Comparison of ENCODE assay signal across 12 cellular contexts in the genomic region with DNA sequence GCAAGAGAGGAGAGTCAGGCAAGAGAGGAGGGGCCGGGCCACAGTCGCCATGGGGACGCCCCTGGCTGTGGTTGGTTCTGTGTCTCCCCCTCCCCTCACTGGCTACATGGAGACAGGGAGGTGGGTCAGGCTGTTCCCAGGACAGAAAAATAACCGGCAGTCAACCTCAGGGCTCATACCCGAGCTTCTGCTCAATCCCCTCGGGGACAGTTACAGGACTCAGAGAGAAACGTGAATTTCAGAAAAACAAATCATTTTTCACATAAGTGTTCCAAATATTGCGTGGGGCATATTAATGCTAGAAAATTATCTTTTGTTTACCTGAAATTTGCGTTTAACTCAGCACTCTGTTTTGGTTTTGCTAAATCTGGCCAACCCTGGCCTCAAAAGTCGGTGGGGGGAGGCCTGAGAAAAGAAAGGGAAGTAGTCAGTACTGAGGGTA. TPM values are rescaled to one million over a fixed set of nuclear protein-coding genes. Genes with fewer than 3 reads are reported as not detected.
DNase-seq lines count a peak whose midpoint lies in the region; ATAC-seq, FAIRE-seq and TF ChIP-seq lines count a peak whose summit lies in the region.
"Had no signal": no experiment of that assay in that cellular context is flagged by ENCODE, and none has a peak within 500 bp of the region (broad histone marks: within the 10 kb centered on the region; RNA-seq: fewer than 3 reads in every experiment).

No MANE protein-coding gene starts in this region.

- CTCF ChIA-PET in MCF 10A (lab: Yijun Ruan, JAX): interaction anchor here (0.8 to 3.5 kb wide), 4 partner anchors 27 to 745 kb away, joined by 3 to 12 read pairs (median 4); no protein-coding TSS in a partner anchor

- peaks cover 29% of the 10 kb centered on the region for H3K4me1 Mint-ChIP-seq in MCF 10A (ENCODE audit: insufficient read depth, unreplicated experiment)

- TF ChIP-seq POLR2A in uterus (IDR thresholded peaks at IDR 0.05): peak; percentile 19 to 23

- ATAC-seq in left cardiac atrium (no peak), GM19397 (IDR thresholded peaks at IDR 0.05; ENCODE audit: unreplicated experiment) (no peak)
- ATAC-seq: right cardiac atrium had no signal

- H3K27me3 ChIP-seq in left ventricle myocardium inferior (ENCODE audit: low read depth) (no peaks in the 10 kb centered on the region), uterus (no peaks in the 10 kb centered on the region)

- intact Hi-C loops in left ventricle myocardium inferior (cut with micrococcal nuclease) (no loop called here), left cardiac atrium (cut with DNase I) (no loop called here), MCF 10A (cut with micrococcal nuclease) (no loop called here), uterus (cut with DNase I; ENCODE audit: low total_unique reads) (no loop called here)

- peak overlapping the region; percentile 94 for H3K27ac ChIP-seq in left ventricle myocardium inferior (replicated peaks)
- H3K27ac ChIP-seq in mesodermal cell (ENCODE audit: low read depth, low read length, severe bottlenecking): peak overlapping the region; percentile 76
- peak overlapping the region; percentile 87 for H3K27ac ChIP-seq in uterus

- H3K36me3 Mint-ChIP-seq in MCF 10A (ENCODE audit: insufficient read depth, unreplicated experiment): peaks cover 29% of the 10 kb centered on the region

- TSS peak; percentile 56 for BruUV-seq in MCF 10A (replicated peaks; lab: Mats Ljungman, UMichigan)

- TF ChIP-seq CTCF in left ventricle myocardium inferior (IDR thresholded peaks at IDR 0.05; ENCODE audit: borderline replicate concordance) (no peak), MCF 10A (IDR thresholded peaks at IDR 0.05; ENCODE audit: unreplicated experiment) (no peak), uterus (IDR thresholded peaks at IDR 0.05) (no peak)

- H3K4me1 ChIP-seq in left ventricle myocardium inferior (peaks cover 87% of the 10 kb centered on the region), mesodermal cell (ENCODE audit: control insufficient read depth, insufficient read depth, low read length, poor library complexity, severe bottlenecking) (peaks cover 37% of the 10 kb centered on the region), uterus (peaks cover 35 to 54% of the 10 kb centered on the region in 2 donors)

- no peak for DNase-seq in left ventricle myocardium inferior
- no peak for DNase-seq in left cardiac atrium
- DNase-seq in MCF 10A (ENCODE audit: unreplicated experiment): no peak
- DNase-seq in uterus: peak; percentile 73 to 88
- no peak for DNase-seq in frontal cortex (ENCODE audit: low spot score in 2 of 2)
- no peak for DNase-seq in effector CD4-positive, alpha-beta T cell
- DNase-seq: activated T-cell treated with anti-CD3 and anti-CD28 coated beads for 4 hours had no signal

- POLR2A ChIA-PET in MCF 10A (lab: Yijun Ruan, JAX): interaction anchor here (0.5 kb wide), 1 partner anchor 42 kb away, joined by 3 read pairs; no protein-coding TSS in a partner anchor

- no peak overlapping the region for H3K27ac Mint-ChIP-seq in MCF 10A (ENCODE audit: low read depth, unreplicated experiment)

- H3K36me3 ChIP-seq in left ventricle myocardium inferior (peaks cover 58% of the 10 kb centered on the region), mesodermal cell (ENCODE audit: control insufficient read depth, insufficient read depth, low read length) (peaks cover 32% of the 10 kb centered on the region), uterus (no peaks in the 10 kb centered on the region)

- H3K4me3 ChIP-seq in left ventricle myocardium inferior (no peak overlapping the region), mesodermal cell (ENCODE audit: extremely low read depth, insufficient read depth, low read length, poor library complexity, severe bottlenecking) (no peak overlapping the region), uterus (no peak overlapping the region)

- WGBS in mesodermal cell (ENCODE audit: insufficient coverage in 2 of 2), 2 experiments: 14 to 20% methylated on average over 7 to 8 of the region's 10 CpGs

- FAIRE-seq in frontal cortex (lab: Jason Lieb, UNC): no peak
- FAIRE-seq: H54 had no signal

- no peaks in the 10 kb centered on the region for H3K9me3 Mint-ChIP-seq in MCF 10A (ENCODE audit: unreplicated experiment)

- no peaks in the 10 kb centered on the region for H3K27me3 Mint-ChIP-seq in MCF 10A (ENCODE audit: insufficient read depth, unreplicated experiment)

- H3K9me3 ChIP-seq in left ventricle myocardium inferior (replicated peaks): no peaks in the 10 kb centered on the region
- no peaks in the 10 kb centered on the region for H3K9me3 ChIP-seq in mesodermal cell (ENCODE audit: control insufficient read depth, low read length)
- H3K9me3 ChIP-seq in uterus: no peaks in the 10 kb centered on the region

- no peak overlapping the region for H3K4me3 Mint-ChIP-seq in MCF 10A (ENCODE audit: unreplicated experiment)

RNA-seq across cellular contexts. Expression of a gene that starts 22.2 kb away (rescaled TPM):
- not detected for total RNA-seq in left ventricle myocardium inferior
- not detected for total RNA-seq in left cardiac atrium
- total RNA-seq in MCF 10A (2022): not detected in 2 replicates
- not detected for polyA plus RNA-seq in mesodermal cell (2013, experiment 1 of 2)
- polyA plus RNA-seq in mesodermal cell (2013, experiment 2 of 2): not detected
- under 1 TPM in 1 of 4 donors, not detected in 3; 0.34 TPM for total RNA-seq in uterus
- not detected for total RNA-seq in frontal cortex
- total RNA-seq: lower leg skin, right cardiac atrium had no signal
- polyA plus RNA-seq: right cardiac atrium had no signal

RNA-seq across cellular contexts. Expression of a gene that starts 27.9 kb away (rescaled TPM):
- total RNA-seq in left ventricle myocardium inferior: 34.0 TPM
- 10 to 100 TPM; 44.9 to 80.5 TPM for total RNA-seq in left cardiac atrium
- total RNA-seq in MCF 10A (2022): 11.0 and 12.2 TPM in 2 replicates
- 41.4 TPM for polyA plus RNA-seq in mesodermal cell (2013, experiment 1 of 2)
- 35.7 TPM for polyA plus RNA-seq in mesodermal cell (2013, experiment 2 of 2)
- total RNA-seq in uterus: 100 to 1,000 TPM in 1 of 4 donors, 10 to 100 TPM in 3; 26.6 to 131 (median 70.7) TPM
- 62.8 TPM for total RNA-seq in frontal cortex

Comparison
In these comparisons a context has a peak if more than half of its experiments do, and no peak if none do; other contexts are left out.
1. DNase-seq: peak in uterus (2 of 2); none in left ventricle myocardium inferior (single experiment), left cardiac atrium (single experiment), MCF 10A (single experiment), frontal cortex (0 of 2) and effector CD4-positive, alpha-beta T cell (single experiment).
2. Peak in every context shown above with its lines, with median percentiles within 50 percentile points of each other: H3K27ac ChIP-seq.